In genomic region chr12:96150442-96150841, GRCh38 we compare ENCODE assay signal across 20 cellular contexts. TPM values are rescaled to one million over a fixed set of nuclear protein-coding genes. Genes with fewer than 3 reads are reported as not detected.
DNase-seq lines count a peak whose midpoint lies in the region; TF ChIP-seq lines count a peak whose summit lies in the region.
"Had no signal": no experiment of that assay in that cellular context is flagged by ENCODE, and none has a peak within 500 bp of the region (broad histone marks: within the 10 kb centered on the region; RNA-seq: fewer than 3 reads in every experiment).

No MANE protein-coding gene starts in this region.

- no peaks in the 10 kb centered on the region for H3F3A ChIP-seq in MM.1S (ENCODE audit: insufficient read depth, low read length)

- no peak overlapping the region for H3K4me3 Mint-ChIP-seq in endodermal cell
- H3K4me3 Mint-ChIP-seq: B cell, CD14-positive monocyte, H9, T-cell had no signal

- no peak overlapping the region for H3K27ac ChIP-seq in left ventricle myocardium inferior (replicated peaks)
- H3K27ac ChIP-seq in endodermal cell (ENCODE audit: low read depth, low read length): no peak overlapping the region
- no peak overlapping the region for H3K27ac ChIP-seq in MM.1S (ENCODE audit: low read length)
- H3K27ac ChIP-seq: HL-60 had no signal

- 46 to 72% methylated on average over 3 to 5 of the region's 5 CpGs for WGBS in endodermal cell (ENCODE audit: insufficient coverage in 1 of 2, insufficient read length in 1 of 2), 2 experiments

- H3K36me3 Mint-ChIP-seq in endodermal cell (ENCODE audit: low read depth): no peaks in the 10 kb centered on the region
- H3K36me3 Mint-ChIP-seq: CD14-positive monocyte, T-cell had no signal

- no peaks in the 10 kb centered on the region for H3K9me2 ChIP-seq in MM.1S (replicated peaks; ENCODE audit: insufficient read depth, low read length)

- H3K9me3 ChIP-seq in left ventricle myocardium inferior (replicated peaks) (no peaks in the 10 kb centered on the region), endodermal cell (ENCODE audit: control insufficient read depth, low read length) (no peaks in the 10 kb centered on the region), MM.1S (replicated peaks; ENCODE audit: insufficient read depth, low read length) (no peaks in the 10 kb centered on the region)

- no peaks in the 10 kb centered on the region for H3K79me2 ChIP-seq in MM.1S (ENCODE audit: low read length)

- DNase-seq in cardiac septum (ENCODE audit: low spot score) (peak; percentile 7), left ventricle myocardium inferior (no peak), NCI-H82 (lab: John Stamatoyannopoulos, UW) (peak; percentile 77), endodermal cell (no peak), MM.1S (no peak), SW480 (ENCODE audit: low spot score) (no peak), T-helper 1 cell (no peak)
- DNase-seq: GDM1; H9; KBM-7; NCI-H1092 treated with DMSO at 0.1 percent for 48 hours; NCI-H1694 treated with DMSO at 0.1 percent for 48 hours; NCI-H2081 treated with DMSO at 0.1 percent for 48 hours; NCI-H2171 treated with DMSO at 0.1 percent for 48 hours; NCI-H526 treated with DMSO at 0.1 percent for 48 hours; NK-92 treated with Interleukin-12 subunit alpha and Interleukin-12 subunit beta, amount 100 ng/mL, for 24 hours; T-cell had no signal

- H3K9me3 Mint-ChIP-seq in endodermal cell: no peaks in the 10 kb centered on the region
- H3K9me3 Mint-ChIP-seq: H9, T-cell had no signal

- peaks cover 5% of the 10 kb centered on the region for H3K4me1 Mint-ChIP-seq in endodermal cell
- H3K4me1 Mint-ChIP-seq: CD14-positive monocyte, T-cell had no signal

- no peak overlapping the region for H2AFZ ChIP-seq in MM.1S (ENCODE audit: low read length)

- no peaks in the 10 kb centered on the region for H3K27me3 Mint-ChIP-seq in endodermal cell (ENCODE audit: insufficient read depth)
- H3K27me3 Mint-ChIP-seq: B cell, T-cell had no signal

- TF ChIP-seq CTCF in left ventricle myocardium inferior (IDR thresholded peaks at IDR 0.05; ENCODE audit: borderline replicate concordance): no peak
- TF ChIP-seq CTCF in endodermal cell (conservative IDR thresholded peaks at IDR 0.05): no peak
- no peak for TF ChIP-seq CTCF in MM.1S (IDR thresholded peaks at IDR 0.05; ENCODE audit: low read length)

- H3K9ac ChIP-seq in endodermal cell (ENCODE audit: extremely low read depth, low read length, poor library complexity, severe bottlenecking) (no peak overlapping the region), MM.1S (ENCODE audit: low read length) (no peak overlapping the region)

- H3K4me2 ChIP-seq in MM.1S (ENCODE audit: low read depth, low read length): no peak overlapping the region

- H3K4me3 ChIP-seq in left ventricle myocardium inferior: no peak overlapping the region
- H3K4me3 ChIP-seq in endodermal cell (ENCODE audit: low read length): no peak overlapping the region
- no peak overlapping the region for H3K4me3 ChIP-seq in MM.1S (ENCODE audit: low read length)

- H3K36me3 ChIP-seq in left ventricle myocardium inferior (no peaks in the 10 kb centered on the region), endodermal cell (ENCODE audit: control insufficient read depth, insufficient read depth, low read length) (no peaks in the 10 kb centered on the region), MM.1S (replicated peaks; ENCODE audit: insufficient read depth, low read length) (no peaks in the 10 kb centered on the region)

- H4K20me1 ChIP-seq in MM.1S (ENCODE audit: insufficient read depth, low read length): no peaks in the 10 kb centered on the region

- H3K27me3 ChIP-seq in left ventricle myocardium inferior (ENCODE audit: low read depth): no peaks in the 10 kb centered on the region
- H3K27me3 ChIP-seq in endodermal cell (ENCODE audit: control insufficient read depth, insufficient read depth, low read length, poor library complexity, severe bottlenecking): no peaks in the 10 kb centered on the region
- no peaks in the 10 kb centered on the region for H3K27me3 ChIP-seq in MM.1S (replicated peaks; ENCODE audit: insufficient read depth, low read length)

- H3K4me1 ChIP-seq in left ventricle myocardium inferior (no peaks in the 10 kb centered on the region), endodermal cell (ENCODE audit: control insufficient read depth, insufficient read depth, low read length) (no peaks in the 10 kb centered on the region), MM.1S (ENCODE audit: low read length) (no peaks in the 10 kb centered on the region)

- H3K27ac Mint-ChIP-seq in endodermal cell: peak overlapping the region; percentile 81
- H3K27ac Mint-ChIP-seq: B cell, T-cell had no signal

- intact Hi-C loops in cardiac septum (cut with DNase I) (no loop called here), left ventricle myocardium inferior (cut with micrococcal nuclease) (no loop called here)

RNA-seq across cellular contexts. Expression of gene ELK3, which starts 43.7 kb away (rescaled TPM):
- total RNA-seq in cardiac septum (18.6 TPM), left ventricle myocardium inferior (17.1 TPM), endodermal cell (10 to 100 TPM; 17.1 to 18.1 TPM)
- 20.7 TPM for polyA plus RNA-seq in endodermal cell (2013, experiment 1 of 2)
- polyA plus RNA-seq in endodermal cell (2013, experiment 2 of 2): 26.6 TPM

Comparison
In these comparisons a context has a peak if more than half of its experiments do, and no peak if none do; other contexts are left out.
1. DNase-seq: peak in cardiac septum (single experiment) and NCI-H82 (single experiment); none in left ventricle myocardium inferior (single experiment), endodermal cell (single experiment), MM.1S (single experiment), SW480 (single experiment) and T-helper 1 cell (0 of 5).